In genomic region chr1:168509875-168510594, GRCh38 we compare ENCODE assay signal across 1 cellular context.
TF ChIP-seq lines count a peak whose summit lies in the region.

No MANE protein-coding gene starts in this region.

TF ChIP-seq in GM12878, 131 proteins besides CTCF, POLR2A, EP300 and RAD21 (continued from another document and continues in another):
- TF ChIP-seq ATF7 (IDR thresholded peaks at IDR 0.05; ENCODE audit: low read depth): no peak; the same call in 1 of the 2 replicates
- no peak for TF ChIP-seq SIN3A (IDR thresholded peaks at IDR 0.05; ENCODE audit: low read depth, low read length)
- peak; percentile 98 for TF ChIP-seq IKZF2 (IDR thresholded peaks at IDR 0.05)
- TF ChIP-seq KDM1A (IDR thresholded peaks at IDR 0.05; ENCODE audit: borderline replicate concordance): no peak
- no peak; the same call in none of the 2 replicates for TF ChIP-seq ZNF687 (IDR thresholded peaks at IDR 0.05)
- no peak for TF ChIP-seq USF1 (IDR thresholded peaks at IDR 0.05; ENCODE audit: borderline replicate concordance, extremely low read length, insufficient read depth, low read depth, low read length)
- TF ChIP-seq E2F4 (IDR thresholded peaks at IDR 0.05; ENCODE audit: low read depth, low read length): no peak
- TF ChIP-seq KLF5 (IDR thresholded peaks at IDR 0.05; ENCODE audit: partially characterized antibody): peak; percentile 37
- TF ChIP-seq WRNIP1 (IDR thresholded peaks at IDR 0.05; ENCODE audit: borderline replicate concordance, low read depth, low read length): no peak
- TF ChIP-seq MEF2B (IDR thresholded peaks at IDR 0.05; ENCODE audit: partially characterized antibody, poor library complexity, severe bottlenecking): peak; percentile 92
- TF ChIP-seq RFX5 (IDR thresholded peaks at IDR 0.05; ENCODE audit: low read depth, low read length): no peak
- TF ChIP-seq MTA2 (IDR thresholded peaks at IDR 0.05; ENCODE audit: low read depth): peak; percentile 93
- peak; percentile 22 for TF ChIP-seq JUNB (IDR thresholded peaks at IDR 0.05)
- no peak for TF ChIP-seq NRF1 (conservative IDR thresholded peaks at IDR 0.05; ENCODE audit: low read depth, low read length)
- peak; percentile 53 for TF ChIP-seq CUX1 (IDR thresholded peaks at IDR 0.05; ENCODE audit: insufficient replicate concordance, low read depth, low read length)
- TF ChIP-seq MXI1 (IDR thresholded peaks at IDR 0.05; ENCODE audit: low read depth, low read length): no peak
- no peak for TF ChIP-seq ZNF622 (IDR thresholded peaks at IDR 0.05)
- no peak for TF ChIP-seq NR2C1 (IDR thresholded peaks at IDR 0.05)
- TF ChIP-seq RAD51 (IDR thresholded peaks at IDR 0.05): no peak
- no peak for TF ChIP-seq ELK1 (IDR thresholded peaks at IDR 0.05; ENCODE audit: low read depth, low read length)
- TF ChIP-seq ZNF207 (IDR thresholded peaks at IDR 0.05; ENCODE audit: borderline replicate concordance): peak; percentile 35
- no peak for TF ChIP-seq USF2 (IDR thresholded peaks at IDR 0.05; ENCODE audit: borderline replicate concordance, low read depth, low read length)
- TF ChIP-seq NR2F1 (conservative IDR thresholded peaks at IDR 0.05): peak; percentile 94
- no peak for TF ChIP-seq SUPT20H (IDR thresholded peaks at IDR 0.05; ENCODE audit: borderline replicate concordance, control insufficient read depth, low read depth, low read length)
- no peak for TF ChIP-seq TCF7 (IDR thresholded peaks at IDR 0.05; ENCODE audit: borderline replicate concordance)
- TF ChIP-seq IKZF1 (conservative IDR thresholded peaks at IDR 0.05): peak; percentile 98
- TF ChIP-seq MYB (IDR thresholded peaks at IDR 0.05; ENCODE audit: borderline replicate concordance, low read depth, low read length): no peak
- TF ChIP-seq CEBPZ (IDR thresholded peaks at IDR 0.05; ENCODE audit: low read depth, low read length): no peak
- TF ChIP-seq EGR1 (IDR thresholded peaks at IDR 0.05; ENCODE audit: borderline replicate concordance in 1 of 2, low read depth in 2 of 2, low read length in 2 of 2): no peak
- no peak for TF ChIP-seq ZNF384 (IDR thresholded peaks at IDR 0.05; ENCODE audit: borderline replicate concordance, low read depth, low read length)
- 0 out of 2 replicates have a peak, but pooled peaks have one; percentile 29 for TF ChIP-seq HCFC1 (IDR thresholded peaks at IDR 0.05; ENCODE audit: low read length)
- peak; percentile 44 for TF ChIP-seq BCL3 (IDR thresholded peaks at IDR 0.05; ENCODE audit: borderline replicate concordance, insufficient read depth, low read depth, low read length, poor library complexity, severe bottlenecking)
- TF ChIP-seq POLR2AphosphoS2 (IDR thresholded peaks at IDR 0.05; ENCODE audit: low read depth, low read length): no peak
- TF ChIP-seq SPI1 (IDR thresholded peaks at IDR 0.05; ENCODE audit: borderline replicate concordance, insufficient read depth, low read depth, low read length): peak; percentile 59; the same call in 1 of the 2 replicates
- TF ChIP-seq EZH2 (IDR thresholded peaks at IDR 0.05; ENCODE audit: borderline replicate concordance, control insufficient read depth, low read depth, low read length): no peak
- peak; percentile 45; the same call in 1 of the 2 replicates for TF ChIP-seq YY1 (IDR thresholded peaks at IDR 0.05; ENCODE audit: low read depth, low read length)
- no peak for TF ChIP-seq CHD4 (IDR thresholded peaks at IDR 0.05)
- TF ChIP-seq BRCA1 (IDR thresholded peaks at IDR 0.05; ENCODE audit: low read depth, low read length): no peak
- TF ChIP-seq BCL11A (IDR thresholded peaks at IDR 0.05; ENCODE audit: low read depth, low read length): peak; percentile 60; the same call in 1 of the 2 replicates
- TF ChIP-seq NFXL1 (IDR thresholded peaks at IDR 0.05; ENCODE audit: borderline replicate concordance): peak; percentile 100
- no peak for TF ChIP-seq SREBF1 (IDR thresholded peaks at IDR 0.05; ENCODE audit: low read length)
- TF ChIP-seq SMAD1 (IDR thresholded peaks at IDR 0.05; ENCODE audit: low read depth, partially characterized antibody): peak; percentile 49
- no peak for TF ChIP-seq HDAC2 (IDR thresholded peaks at IDR 0.05)
- no peak for TF ChIP-seq SMARCA5 (IDR thresholded peaks at IDR 0.05)
- no peak for TF ChIP-seq TARDBP (IDR thresholded peaks at IDR 0.05; ENCODE audit: borderline replicate concordance)
- TF ChIP-seq NFYA (IDR thresholded peaks at IDR 0.05; ENCODE audit: borderline replicate concordance, low read depth, low read length): no peak
- TF ChIP-seq FOS (IDR thresholded peaks at IDR 0.05; ENCODE audit: borderline replicate concordance, extremely low read depth, insufficient read length): no peak
